9 cellular contexts compared by ENCODE assay signal in genomic region chr2:25991965-25992364, GRCh38. TPM values are rescaled to one million over a fixed set of nuclear protein-coding genes. Genes with fewer than 3 reads are reported as not detected.
DNase-seq lines count a peak whose midpoint lies in the region; ATAC-seq and TF ChIP-seq lines count a peak whose summit lies in the region.
"Had no signal": no experiment of that assay in that cellular context is flagged by ENCODE, and none has a peak within 500 bp of the region (broad histone marks: within the 10 kb centered on the region; RNA-seq: fewer than 3 reads in every experiment).

No MANE protein-coding gene starts in this region.

- WGBS in mammary epithelial cell (ENCODE audit: low coverage, missing lambda C conversion rate), result 28% methylated on average over 3 of the region's 3 CpGs
- WGBS in upper lobe of left lung, 2 donors, result 62 to 64% methylated on average over 3 of the region's 3 CpGs

- peak; percentile 62 for ATAC-seq in RWPE2 (ENCODE audit: low read depth)
- ATAC-seq in left lung, result peak; percentile 14
- ATAC-seq in upper lobe of left lung (ENCODE audit: low FRiP score in 2 of 2), result peak; percentile 14 to 44
- no peak for ATAC-seq in HG03039 (IDR thresholded peaks at IDR 0.05; ENCODE audit: unreplicated experiment)

- H3K27ac ChIP-seq in mammary epithelial cell (ENCODE audit: insufficient read depth, low read depth, low read length) (peak overlapping the region; percentile 47), RWPE2 (ENCODE audit: poor library complexity, severe bottlenecking) (peak overlapping the region; percentile 66), left lung (peak overlapping the region in 1 of 2 donors; percentile 74), upper lobe of left lung (peak overlapping the region in 1 of 4 donors; percentile 53), RWPE1 (no peak overlapping the region)
- H3K27ac ChIP-seq: tibial nerve had no signal

- H4K20me1 ChIP-seq in mammary epithelial cell (ENCODE audit: insufficient read depth, low read length), result no peaks in the 10 kb centered on the region

- intact Hi-C loops in mammary epithelial cell (cut with micrococcal nuclease) (loop anchor here (1.0 to 5.0 kb wide), 5 partner anchors 41 to 153 kb away; partner anchors contain the start of gene RAB10), MCF 10A (cut with micrococcal nuclease) (loop anchor here (1.0 kb wide), 2 partner anchors 41 to 153 kb away; no protein-coding TSS in a partner anchor), left lung (cut with DNase I) (no loop called here)

- H3K4me3 ChIP-seq in mammary epithelial cell (replicated peaks in 1 of 3; ENCODE audit: insufficient read depth in 1 of 3, low read depth in 2 of 3, low read length in 3 of 3), result no peak overlapping the region
- H3K4me3 ChIP-seq in RWPE2 (ENCODE audit: severe bottlenecking), result no peak overlapping the region
- no peak overlapping the region for H3K4me3 ChIP-seq in left lung
- H3K4me3 ChIP-seq in upper lobe of left lung, result no peak overlapping the region

- DNase-seq in mammary epithelial cell (no peak), MCF 10A (ENCODE audit: unreplicated experiment) (no peak), RWPE2 (ENCODE audit: low spot score) (no peak), left lung (no peak), upper lobe of left lung (no peak), type B pancreatic cell (ENCODE audit: extremely low spot score, unreplicated experiment) (no peak), RWPE1 (ENCODE audit: low spot score) (no peak)

- H3K9me3 Mint-ChIP-seq in MCF 10A (ENCODE audit: unreplicated experiment), result no peaks in the 10 kb centered on the region
- H3K9me3 Mint-ChIP-seq in type B pancreatic cell, result no peaks in the 10 kb centered on the region

- POLR2A ChIA-PET in MCF 10A (lab: Yijun Ruan, JAX), result interaction anchor here (0.5 to 4.4 kb wide), 23 partner anchors 10 to 354 kb away, joined by 3 to 73 read pairs (median 4); partner anchors contain the start of genes ASXL2, KIF3C, RAB10 and SELENOI
- POLR2A ChIA-PET in RWPE1 (lab: Yijun Ruan, JAX; ENCODE audit: low non-redundant PET), result interaction anchor here (0.6 kb wide), 1 partner anchor 73 kb away, joined by 5 read pairs; no protein-coding TSS in a partner anchor

- H3K4me1 ChIP-seq in mammary epithelial cell (ENCODE audit: insufficient read depth, low read length) (peaks cover 10% of the 10 kb centered on the region), RWPE2 (ENCODE audit: insufficient read depth, poor library complexity, severe bottlenecking) (peaks cover 6% of the 10 kb centered on the region), left lung (peaks cover 4 to 23% of the 10 kb centered on the region in 2 donors), upper lobe of left lung (peaks cover 4 to 16% (median 5%) of the 10 kb centered on the region in 4 donors)

- H3K27me3 Mint-ChIP-seq in MCF 10A (ENCODE audit: insufficient read depth, unreplicated experiment), result no peaks in the 10 kb centered on the region
- H3K27me3 Mint-ChIP-seq in type B pancreatic cell, result no peaks in the 10 kb centered on the region

- CTCF ChIA-PET in mammary epithelial cell (lab: Charles Lee; ENCODE audit: low non-redundant PET) (interaction anchor here (0.5 to 0.7 kb wide), 5 partner anchors 10 to 154 kb away, joined by 3 to 10 read pairs (median 3); partner anchors contain the start of gene KIF3C), MCF 10A (lab: Yijun Ruan, JAX) (interaction anchor here (0.7 to 3.3 kb wide), 14 partner anchors 10 to 157 kb away, joined by 3 to 40 read pairs (median 4); partner anchors contain the start of genes KIF3C and RAB10), RWPE1 (lab: Yijun Ruan, JAX) (interaction anchor here (0.6 to 1.3 kb wide), 15 partner anchors 9 to 251 kb away, joined by 3 to 6 read pairs (median 3); no protein-coding TSS in a partner anchor)

- H3K9me3 ChIP-seq in mammary epithelial cell (replicated peaks; ENCODE audit: insufficient read depth, low read length) (no peaks in the 10 kb centered on the region), RWPE2 (ENCODE audit: severe bottlenecking) (no peaks in the 10 kb centered on the region), left lung (no peaks in the 10 kb centered on the region), upper lobe of left lung (no peaks in the 10 kb centered on the region)
- H3K9me3 ChIP-seq: tibial nerve had no signal

- TF ChIP-seq CTCF in mammary epithelial cell (conservative IDR thresholded peaks at IDR 0.05 in 1 of 2, IDR thresholded peaks at IDR 0.05 in 1 of 2; ENCODE audit: extremely low read depth in 1 of 2, insufficient read depth in 1 of 2, low read depth in 1 of 2, low read length in 2 of 2) (no peak), MCF 10A (IDR thresholded peaks at IDR 0.05; ENCODE audit: unreplicated experiment) (no peak), RWPE2 (IDR thresholded peaks at IDR 0.05; ENCODE audit: poor library complexity, severe bottlenecking) (no peak), left lung (IDR thresholded peaks at IDR 0.05) (no peak), upper lobe of left lung (IDR thresholded peaks at IDR 0.05) (no peak), type B pancreatic cell (conservative IDR thresholded peaks at IDR 0.05) (no peak), RWPE1 (conservative IDR thresholded peaks at IDR 0.05; ENCODE audit: low read depth) (no peak)

- peak overlapping the region; percentile 75 for H2AFZ ChIP-seq in mammary epithelial cell (ENCODE audit: low read depth, low read length)

- peaks cover 11% of the 10 kb centered on the region for H3K4me1 Mint-ChIP-seq in MCF 10A (ENCODE audit: insufficient read depth, unreplicated experiment)
- H3K4me1 Mint-ChIP-seq in type B pancreatic cell (ENCODE audit: unreplicated experiment), result peaks cover 11% of the 10 kb centered on the region

- H3K27ac Mint-ChIP-seq in MCF 10A (ENCODE audit: low read depth, unreplicated experiment), result no peak overlapping the region
- H3K27ac Mint-ChIP-seq in type B pancreatic cell, result no peak overlapping the region

- no peak for TF ChIP-seq POLR2A in upper lobe of left lung (IDR thresholded peaks at IDR 0.05)

- TSS peak; percentile 83 for BruUV-seq in mammary epithelial cell (replicated peaks; lab: Mats Ljungman, UMichigan)
- no TSS peak for BruUV-seq in MCF 10A (replicated peaks; lab: Mats Ljungman, UMichigan)

- no peak overlapping the region for H3K9ac ChIP-seq in mammary epithelial cell (ENCODE audit: insufficient read depth, low read length)

- H3K4me3 Mint-ChIP-seq in MCF 10A (ENCODE audit: unreplicated experiment) (no peak overlapping the region), type B pancreatic cell (no peak overlapping the region)

- dilution Hi-C loops in mammary epithelial cell (cut with HindIII; ENCODE audit: low sequenced_read_pairs), result loop anchor here (5.0 kb wide), 2 partner anchors 60 to 65 kb away; no protein-coding TSS in a partner anchor

- H3K36me3 ChIP-seq in mammary epithelial cell (ENCODE audit: insufficient read depth, low read length), result no peaks in the 10 kb centered on the region
- H3K36me3 ChIP-seq in RWPE2 (ENCODE audit: low read depth), result no peaks in the 10 kb centered on the region
- no peaks in the 10 kb centered on the region for H3K36me3 ChIP-seq in left lung
- no peaks in the 10 kb centered on the region for H3K36me3 ChIP-seq in upper lobe of left lung
- H3K36me3 ChIP-seq: tibial nerve had no signal

- peak overlapping the region; percentile 61 for H3K4me2 ChIP-seq in mammary epithelial cell (ENCODE audit: insufficient read depth, low read depth, low read length)

- H3K27me3 ChIP-seq in mammary epithelial cell (ENCODE audit: insufficient read depth, low read length), result no peaks in the 10 kb centered on the region
- H3K27me3 ChIP-seq in RWPE2 (ENCODE audit: insufficient read depth, poor library complexity, severe bottlenecking), result no peaks in the 10 kb centered on the region
- no peaks in the 10 kb centered on the region for H3K27me3 ChIP-seq in left lung
- H3K27me3 ChIP-seq in upper lobe of left lung, result no peaks in the 10 kb centered on the region
- H3K27me3 ChIP-seq: tibial nerve had no signal

- H3K79me2 ChIP-seq in mammary epithelial cell (ENCODE audit: insufficient read depth, low read length), result no peaks in the 10 kb centered on the region

- in situ Hi-C loops in mammary epithelial cell (cut with MboI; ENCODE audit: low sequenced_read_pairs in 2 of 2), result loop anchor here in 1 of 2 donors (5.0 to 10.0 kb wide), 2 partner anchors 45 to 153 kb away; no protein-coding TSS in a partner anchor

- no peak for TF ChIP-seq EP300 in upper lobe of left lung (IDR thresholded peaks at IDR 0.05)

- H3K36me3 Mint-ChIP-seq in MCF 10A (ENCODE audit: insufficient read depth, unreplicated experiment), result no peaks in the 10 kb centered on the region
- no peaks in the 10 kb centered on the region for H3K36me3 Mint-ChIP-seq in type B pancreatic cell

RNA-seq across cellular contexts. Expression of gene KIF3C, which starts 9.7 kb away (rescaled TPM):
- total RNA-seq in mammary epithelial cell (10 to 100 TPM; 30.7 to 35.3 TPM), MCF 10A (2022) (0.91 and 2.0 TPM in 2 replicates), left lung (10 to 100 TPM in 1 of 2 donors, 1 to 10 TPM in 1; 5.4 to 10.3 TPM), upper lobe of left lung (10 to 100 TPM in 1 of 6 donors, 1 to 10 TPM in 5; 2.4 to 15.7 (median 4.4) TPM), type B pancreatic cell (ENCODE audit: low replicate concordance) (15.4 and 25.5 TPM in 2 replicates)
- polyA plus RNA-seq in mammary epithelial cell, result 9.1 TPM
- polyA minus RNA-seq in mammary epithelial cell, result 30.3 TPM

RNA-seq across cellular contexts. Expression of gene RAB10, which starts 41.9 kb away (rescaled TPM):
- 100 to 1,000 TPM; 127 to 188 TPM for total RNA-seq in mammary epithelial cell
- 94.8 TPM for polyA plus RNA-seq in mammary epithelial cell
- polyA minus RNA-seq in mammary epithelial cell, result 49.8 TPM
- 139 and 147 TPM in 2 replicates for total RNA-seq in MCF 10A (2022)
- total RNA-seq in left lung, result 100 to 1,000 TPM; 114 to 175 TPM
- 100 to 1,000 TPM in 4 of 6 donors, 10 to 100 TPM in 2; 81.7 to 139 (median 106) TPM for total RNA-seq in upper lobe of left lung
- 143 and 186 TPM in 2 replicates for total RNA-seq in type B pancreatic cell (ENCODE audit: low replicate concordance)

Comparison
In these comparisons a context has a peak if more than half of its experiments do, and no peak if none do; other contexts are left out.
1. intact Hi-C loops: an anchor here in mammary epithelial cell (1.0 to 5.0 kb wide) and MCF 10A (1.0 kb wide); none called in left lung.